In genomic region chr2:196555161-196555560, GRCh38 we compare ENCODE assay signal across 28 cellular contexts.
"Had no signal": no experiment of that assay in that cellular context is flagged by ENCODE, and none has a peak within 500 bp of the region (broad histone marks: within the 10 kb centered on the region; RNA-seq: fewer than 3 reads in every experiment).

No MANE protein-coding gene starts in this region.

- H3K27me3 ChIP-seq: ovary, right lobe of liver, sigmoid colon, stomach, thyroid gland, tibial nerve, upper lobe of left lung, vagina had no signal

- H3K27ac ChIP-seq: ovary, parathyroid adenoma, psoas muscle, right lobe of liver, sigmoid colon, stomach, thoracic aorta, thyroid gland, tibial nerve, upper lobe of left lung, vagina had no signal

- H3K4me1 ChIP-seq: parathyroid adenoma, psoas muscle, right lobe of liver, sigmoid colon, stomach, thyroid gland, upper lobe of left lung had no signal

- H2AFZ ChIP-seq: parathyroid adenoma had no signal

- H3K9me3 ChIP-seq: ovary, psoas muscle, right lobe of liver, sigmoid colon, thoracic aorta, thyroid gland, tibial nerve, upper lobe of left lung, vagina had no signal

- H3K36me3 Mint-ChIP-seq: natural killer cell treated with Interleukin-12 subunit alpha and Interleukin-12 subunit beta and Interleukin-15 and Interleukin-18, amount 100 ng/mL, for 72 hours; stimulated activated effector memory CD8-positive, alpha-beta T cell treated with anti-CD3 and anti-CD28 coated beads, Interleukin-12 subunit alpha, Interleukin-12 subunit beta, amount 100 ng/mL, for 72 hours; stimulated activated naive B cell treated with anti-CD40 and anti-IgM and Interleukin-4, amounts not matched to agents 10 μg/mL and 1 μg/mL and 100 μg/mL, for 72 hours had no signal

- DNase-seq: nephron progenitor cell; occipital lobe; ovary; posterior cingulate gyrus; psoas muscle; right cardiac atrium; right lobe of liver; sigmoid colon; small intestine; stimulated activated CD4-positive, alpha-beta T cell treated with anti-CD3 and anti-CD28 coated beads, Interleukin-15, amount 100 ng/mL, for 24 hours; stimulated activated CD4-positive, alpha-beta T cell treated with anti-CD3 and anti-CD28 coated beads, Interleukin-2, amount 100 ng/mL, for 24 hours; stimulated activated CD4-positive, alpha-beta T cell treated with anti-CD3 and anti-CD28 coated beads, Interleukin-2, amount 100 ng/mL, for 48 hours; stimulated activated CD4-positive, alpha-beta T cell treated with anti-CD3 and anti-CD28 coated beads, Interleukin-4, amount 100 ng/mL, for 24 hours; stimulated activated naive B cell treated with anti-CD40 and anti-IgM and Interleukin-4, amounts not matched to agents 10 μg/mL and 1 μg/mL and 100 μg/mL, for 72 hours; stimulated activated naive CD4-positive, alpha-beta T cell treated with Interleukin-2 at 50 U/mL for 16 hours; stomach; thyroid gland; trophoblast cell; upper lobe of left lung had no signal

- H3K4me1 Mint-ChIP-seq: stimulated activated effector memory CD8-positive, alpha-beta T cell treated with anti-CD3 and anti-CD28 coated beads, Interleukin-12 subunit alpha, Interleukin-12 subunit beta, amount 100 ng/mL, for 72 hours; stimulated activated naive B cell treated with anti-CD40 and anti-IgM and Interleukin-4, amounts not matched to agents 10 μg/mL and 1 μg/mL and 100 μg/mL, for 72 hours had no signal

- H3K4me3 Mint-ChIP-seq: natural killer cell treated with Interleukin-12 subunit alpha and Interleukin-12 subunit beta and Interleukin-15 and Interleukin-18, amount 100 ng/mL, for 72 hours; nephron progenitor cell; neural crest cell; stimulated activated effector memory CD8-positive, alpha-beta T cell treated with anti-CD3 and anti-CD28 coated beads, Interleukin-12 subunit alpha, Interleukin-12 subunit beta, amount 100 ng/mL, for 72 hours; stimulated activated naive B cell treated with anti-CD40 and anti-IgM and Interleukin-4, amounts not matched to agents 10 μg/mL and 1 μg/mL and 100 μg/mL, for 72 hours; stimulated activated naive CD8-positive, alpha-beta T cell treated with anti-CD3 and anti-CD28 coated beads, Interleukin-15, Interleukin-2, amounts not matched to agents 100 ng/mL and 50 ng/mL, for 24 hours had no signal

- H3K9ac ChIP-seq: parathyroid adenoma had no signal

- H3K9me3 Mint-ChIP-seq: natural killer cell treated with Interleukin-12 subunit alpha and Interleukin-12 subunit beta and Interleukin-15 and Interleukin-18, amount 100 ng/mL, for 72 hours; nephron progenitor cell; neural crest cell; stimulated activated effector memory CD8-positive, alpha-beta T cell treated with anti-CD3 and anti-CD28 coated beads, Interleukin-12 subunit alpha, Interleukin-12 subunit beta, amount 100 ng/mL, for 72 hours; stimulated activated naive B cell treated with anti-CD40 and anti-IgM and Interleukin-4, amounts not matched to agents 10 μg/mL and 1 μg/mL and 100 μg/mL, for 72 hours; stimulated activated naive CD8-positive, alpha-beta T cell treated with anti-CD3 and anti-CD28 coated beads, Interleukin-15, Interleukin-2, amounts not matched to agents 100 ng/mL and 50 ng/mL, for 24 hours had no signal

- H3K27ac Mint-ChIP-seq: natural killer cell treated with Interleukin-12 subunit alpha and Interleukin-12 subunit beta and Interleukin-15 and Interleukin-18, amount 100 ng/mL, for 72 hours; progenitor cell of endocrine pancreas; stimulated activated effector memory CD8-positive, alpha-beta T cell treated with anti-CD3 and anti-CD28 coated beads, Interleukin-12 subunit alpha, Interleukin-12 subunit beta, amount 100 ng/mL, for 72 hours; stimulated activated naive B cell treated with anti-CD40 and anti-IgM and Interleukin-4, amounts not matched to agents 10 μg/mL and 1 μg/mL and 100 μg/mL, for 72 hours; stimulated activated naive CD8-positive, alpha-beta T cell treated with anti-CD3 and anti-CD28 coated beads, Interleukin-15, Interleukin-2, amounts not matched to agents 100 ng/mL and 50 ng/mL, for 24 hours had no signal

- H3K36me3 ChIP-seq: ovary, right lobe of liver, sigmoid colon, stomach, thoracic aorta, thyroid gland, tibial nerve, upper lobe of left lung, vagina had no signal

- H3K4me3 ChIP-seq: ovary, psoas muscle, right lobe of liver, sigmoid colon, stomach, thoracic aorta, thyroid gland, tibial nerve, upper lobe of left lung, vagina had no signal

- H3K27me3 Mint-ChIP-seq: progenitor cell of endocrine pancreas had no signal
